ENCODE assay signal across 15 cellular contexts in the genomic region with DNA sequence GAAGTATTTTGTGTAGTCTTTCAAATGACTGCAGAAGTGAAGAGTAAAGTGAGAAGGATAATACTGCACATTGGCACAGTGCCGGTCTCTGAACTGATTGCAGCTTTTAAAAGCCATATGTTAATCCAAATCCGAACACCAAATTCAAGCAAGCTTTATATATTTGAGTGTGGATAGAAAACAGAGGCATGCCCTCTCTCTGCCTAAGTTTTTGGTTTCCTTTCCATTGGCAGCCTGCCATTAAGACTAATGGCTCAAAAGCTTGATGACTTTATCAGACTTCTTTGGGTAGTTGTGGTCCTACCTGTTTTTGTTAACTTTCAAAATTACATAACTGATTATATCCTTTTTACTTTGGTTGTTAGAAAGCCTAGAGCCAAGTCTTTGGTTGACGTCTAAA.
DNase-seq lines count a peak whose midpoint lies in the region; TF ChIP-seq lines count a peak whose summit lies in the region.
"Had no signal": no experiment of that assay in that cellular context is flagged by ENCODE, and none has a peak within 500 bp of the region (broad histone marks: within the 10 kb centered on the region; RNA-seq: fewer than 3 reads in every experiment).

No MANE protein-coding gene starts in this region.

- no peak overlapping the region for H3K4me3 Mint-ChIP-seq in CD14-positive monocyte
- H3K4me3 Mint-ChIP-seq in activated T-helper 1 cell treated with anti-CD3 and anti-CD28 coated beads, Interleukin-12 subunit alpha, Interleukin-12 subunit beta, Interleukin-2, Interleukin-4 antibody, amounts not matched to agents 30 ng/mL and 10 ng/mL and 1 ng/mL, durations not matched to agents 14 hours and 24 hours and 36 hours = no peak overlapping the region
- H3K4me3 Mint-ChIP-seq in progenitor cell of endocrine pancreas (ENCODE audit: low read depth) = no peak overlapping the region

- no peaks in the 10 kb centered on the region for H3K27me3 Mint-ChIP-seq in CD14-positive monocyte (ENCODE audit: low read depth in 3 of 3)
- H3K27me3 Mint-ChIP-seq in activated T-helper 1 cell treated with anti-CD3 and anti-CD28 coated beads, Interleukin-12 subunit alpha, Interleukin-12 subunit beta, Interleukin-2, Interleukin-4 antibody, amounts not matched to agents 30 ng/mL and 10 ng/mL and 1 ng/mL, durations not matched to agents 14 hours and 24 hours and 36 hours (ENCODE audit: insufficient read depth) = peaks cover 15% of the 10 kb centered on the region
- H3K27me3 Mint-ChIP-seq in progenitor cell of endocrine pancreas = no peaks in the 10 kb centered on the region

- H3K4me3 ChIP-seq in adipocyte (ENCODE audit: low read length) = no peak overlapping the region
- H3K4me3 ChIP-seq in fibroblast of the aortic adventitia (ENCODE audit: low read depth, low read length) = no peak overlapping the region
- H3K4me3 ChIP-seq: mucosa of descending colon had no signal

- H3K9me3 Mint-ChIP-seq in CD14-positive monocyte (peaks cover 0 to 2% (median 0%) of the 10 kb centered on the region in 7 donors), progenitor cell of endocrine pancreas (ENCODE audit: low read depth) (no peaks in the 10 kb centered on the region)
- H3K9me3 Mint-ChIP-seq in activated T-helper 1 cell treated with anti-CD3 and anti-CD28 coated beads, Interleukin-12 subunit alpha, Interleukin-12 subunit beta, Interleukin-2, Interleukin-4 antibody, amounts not matched to agents 30 ng/mL and 10 ng/mL and 1 ng/mL, durations not matched to agents 14 hours and 24 hours and 36 hours = no peaks in the 10 kb centered on the region

- peaks cover 21 to 23% of the 10 kb centered on the region in 2 donors for H3K36me3 Mint-ChIP-seq in CD14-positive monocyte
- no peaks in the 10 kb centered on the region for H3K36me3 Mint-ChIP-seq in activated T-helper 1 cell treated with anti-CD3 and anti-CD28 coated beads, Interleukin-12 subunit alpha, Interleukin-12 subunit beta, Interleukin-2, Interleukin-4 antibody, amounts not matched to agents 30 ng/mL and 10 ng/mL and 1 ng/mL, durations not matched to agents 14 hours and 24 hours and 36 hours (ENCODE audit: low read depth)
- peaks cover 35% of the 10 kb centered on the region for H3K36me3 Mint-ChIP-seq in progenitor cell of endocrine pancreas (ENCODE audit: insufficient read depth)

- DNase-seq in CD14-positive monocyte (ENCODE audit: low spot score) (no peak), M059J (ENCODE audit: low read depth) (peak; percentile 69), adipocyte (ENCODE audit: low read depth) (peak; percentile 53), fibroblast of the aortic adventitia (ENCODE audit: low read depth) (peak; percentile 48), RKO (ENCODE audit: low spot score) (no peak), progenitor cell of endocrine pancreas (ENCODE audit: low spot score, unreplicated experiment) (no peak)
- DNase-seq in activated T-helper 1 cell treated with anti-CD3 and anti-CD28 coated beads, Interleukin-12 subunit alpha, Interleukin-12 subunit beta, Interleukin-2, Interleukin-4 antibody, amounts not matched to agents 30 ng/mL and 10 ng/mL and 1 ng/mL, durations not matched to agents 14 hours and 24 hours and 36 hours (ENCODE audit: low spot score) = no peak
- no peak for DNase-seq in central memory CD4-positive, alpha-beta T cell
- DNase-seq: activated gamma-delta T cell treated with Interleukin-2 at 50 U/mL for 16 hours; COR-L47; mucosa of descending colon; NCI-H2081 treated with DMSO at 0.1 percent for 48 hours; Right ventricle myocardium superior; stimulated activated CD4-positive, alpha-beta T cell treated with anti-CD3 and anti-CD28 coated beads, Interleukin-2, amount 100 ng/mL, for 48 hours; stimulated activated CD8-positive, alpha-beta memory T cell treated with anti-CD3 and anti-CD28 coated beads, Interleukin-4, amount 100 ng/mL, for 48 hours had no signal

- H3K4me1 ChIP-seq in adipocyte (ENCODE audit: control insufficient read depth, insufficient read depth, low read length) = peaks cover 19% of the 10 kb centered on the region

- H3K9ac ChIP-seq in adipocyte (ENCODE audit: low read length) = no peak overlapping the region

- intact Hi-C loops in CD14-positive monocyte (cut with micrococcal nuclease) = loop anchor here in 1 of 2 donors (5.0 kb wide), 1 partner anchor 40 kb away; no protein-coding TSS in a partner anchor
- intact Hi-C loops in activated T-helper 1 cell treated with anti-CD3 and anti-CD28 coated beads, Interleukin-12 subunit alpha, Interleukin-12 subunit beta, Interleukin-2, Interleukin-4 antibody, amounts not matched to agents 30 ng/mL and 10 ng/mL and 1 ng/mL, durations not matched to agents 14 hours and 24 hours and 36 hours (cut with micrococcal nuclease) = no loop called here

- H3K27me3 ChIP-seq in adipocyte (replicated peaks; ENCODE audit: control insufficient read depth, insufficient read depth, low read length) = no peaks in the 10 kb centered on the region

- H3K27ac Mint-ChIP-seq in CD14-positive monocyte (peak overlapping the region in 4 of 7 donors; percentile 76 to 95 (median 94)), progenitor cell of endocrine pancreas (no peak overlapping the region)
- no peak overlapping the region for H3K27ac Mint-ChIP-seq in activated T-helper 1 cell treated with anti-CD3 and anti-CD28 coated beads, Interleukin-12 subunit alpha, Interleukin-12 subunit beta, Interleukin-2, Interleukin-4 antibody, amounts not matched to agents 30 ng/mL and 10 ng/mL and 1 ng/mL, durations not matched to agents 14 hours and 24 hours and 36 hours

- no peaks in the 10 kb centered on the region for H3K9me3 ChIP-seq in adipocyte (ENCODE audit: control insufficient read depth, low read length)
- H3K9me3 ChIP-seq: mucosa of descending colon had no signal

- H3K4me1 Mint-ChIP-seq in CD14-positive monocyte (peaks cover 38% of the 10 kb centered on the region), progenitor cell of endocrine pancreas (ENCODE audit: low read depth) (no peaks in the 10 kb centered on the region)
- no peaks in the 10 kb centered on the region for H3K4me1 Mint-ChIP-seq in activated T-helper 1 cell treated with anti-CD3 and anti-CD28 coated beads, Interleukin-12 subunit alpha, Interleukin-12 subunit beta, Interleukin-2, Interleukin-4 antibody, amounts not matched to agents 30 ng/mL and 10 ng/mL and 1 ng/mL, durations not matched to agents 14 hours and 24 hours and 36 hours (ENCODE audit: low read depth)

- TF ChIP-seq CTCF in CD14-positive monocyte (IDR thresholded peaks at IDR 0.05) = no peak
- no peak for TF ChIP-seq CTCF in fibroblast of the aortic adventitia (IDR thresholded peaks at IDR 0.05; ENCODE audit: insufficient read depth, low read length)
- TF ChIP-seq CTCF in progenitor cell of endocrine pancreas (IDR thresholded peaks at IDR 0.05; ENCODE audit: unreplicated experiment) = no peak

- H3K36me3 ChIP-seq in adipocyte (ENCODE audit: control insufficient read depth, insufficient read depth, low read length, severe bottlenecking) = peaks cover 78% of the 10 kb centered on the region

Comparison
In these comparisons a context has a peak if more than half of its experiments do, and no peak if none do; other contexts are left out.
1. DNase-seq: peak in M059J (single experiment), adipocyte (single experiment) and fibroblast of the aortic adventitia (single experiment); none in CD14-positive monocyte (single experiment), RKO (single experiment), activated T-helper 1 cell treated with anti-CD3 and anti-CD28 coated beads, Interleukin-12 subunit alpha, Interleukin-12 subunit beta, Interleukin-2, Interleukin-4 antibody, amounts not matched to agents 30 ng/mL and 10 ng/mL and 1 ng/mL, durations not matched to agents 14 hours and 24 hours and 36 hours (single experiment), progenitor cell of endocrine pancreas (single experiment) and central memory CD4-positive, alpha-beta T cell (single experiment).
2. H3K27ac Mint-ChIP-seq: peak in CD14-positive monocyte (4 of 7); none in activated T-helper 1 cell treated with anti-CD3 and anti-CD28 coated beads, Interleukin-12 subunit alpha, Interleukin-12 subunit beta, Interleukin-2, Interleukin-4 antibody, amounts not matched to agents 30 ng/mL and 10 ng/mL and 1 ng/mL, durations not matched to agents 14 hours and 24 hours and 36 hours (single experiment) and progenitor cell of endocrine pancreas (single experiment).